ENCODE assay signal across 21 cellular contexts in the genomic region with DNA sequence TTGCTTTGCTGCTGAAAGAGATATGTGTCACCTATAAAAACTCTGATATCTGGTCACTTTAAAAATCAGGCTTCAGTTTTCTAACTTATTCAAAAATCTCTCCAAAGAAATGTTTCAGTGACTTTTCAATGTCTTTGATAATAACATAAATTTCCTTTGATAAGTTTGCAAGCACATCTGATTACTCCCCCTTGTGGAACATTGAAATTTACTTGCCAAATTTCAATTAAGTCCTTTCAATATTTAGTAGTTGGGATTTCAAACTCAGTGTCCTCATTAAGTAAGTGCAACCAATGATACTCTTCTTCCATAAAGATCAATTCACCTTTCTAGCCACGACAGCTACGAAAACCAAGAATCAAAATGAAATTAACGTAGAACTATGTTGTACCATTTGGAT.
DNase-seq lines count a peak whose midpoint lies in the region; ATAC-seq and TF ChIP-seq lines count a peak whose summit lies in the region.
"Had no signal": no experiment of that assay in that cellular context is flagged by ENCODE, and none has a peak within 500 bp of the region (broad histone marks: within the 10 kb centered on the region; RNA-seq: fewer than 3 reads in every experiment).

No MANE protein-coding gene starts in this region.

- H3K27ac ChIP-seq in neural cell (ENCODE audit: low read length), result no peak overlapping the region
- H3K27ac ChIP-seq: coronary artery, lower lobe of right lung, neutrophil, upper lobe of left lung had no signal

- no peaks in the 10 kb centered on the region for H3K36me3 ChIP-seq in neural cell (ENCODE audit: insufficient read depth, low read length)
- H3K36me3 ChIP-seq: lower lobe of right lung, neutrophil, upper lobe of left lung had no signal

- H3K9me3 Mint-ChIP-seq in chondrocyte (ENCODE audit: low read depth), result no peaks in the 10 kb centered on the region
- H3K9me3 Mint-ChIP-seq: activated CD4-positive, alpha-beta T cell treated with anti-CD3 and anti-CD28 coated beads, Interleukin-2, amount 10 ng/mL, durations not matched to agents 7 days and 5 days; CD8-positive, alpha-beta memory T cell; stimulated activated effector memory CD8-positive, alpha-beta T cell treated with anti-CD3 and anti-CD28 coated beads, Interleukin-12 subunit alpha, Interleukin-12 subunit beta, amount 100 ng/mL, for 72 hours had no signal

- peak; percentile 26 for TF ChIP-seq RAD21 in neural cell (conservative IDR thresholded peaks at IDR 0.05)

- no peak overlapping the region for H3K27ac Mint-ChIP-seq in chondrocyte (ENCODE audit: unreplicated experiment)
- H3K27ac Mint-ChIP-seq: activated CD4-positive, alpha-beta T cell treated with anti-CD3 and anti-CD28 coated beads, Interleukin-2, amount 10 ng/mL, durations not matched to agents 7 days and 5 days; CD8-positive, alpha-beta memory T cell; stimulated activated effector memory CD8-positive, alpha-beta T cell treated with anti-CD3 and anti-CD28 coated beads, Interleukin-12 subunit alpha, Interleukin-12 subunit beta, amount 100 ng/mL, for 72 hours had no signal

- no peaks in the 10 kb centered on the region for H3K4me1 Mint-ChIP-seq in chondrocyte (ENCODE audit: low read depth)
- H3K4me1 Mint-ChIP-seq: activated CD4-positive, alpha-beta T cell treated with anti-CD3 and anti-CD28 coated beads, Interleukin-2, amount 10 ng/mL, durations not matched to agents 7 days and 5 days; CD8-positive, alpha-beta memory T cell; stimulated activated effector memory CD8-positive, alpha-beta T cell treated with anti-CD3 and anti-CD28 coated beads, Interleukin-12 subunit alpha, Interleukin-12 subunit beta, amount 100 ng/mL, for 72 hours had no signal

- no peak for TF ChIP-seq POLR2A in NB4 (IDR thresholded peaks at IDR 0.05; ENCODE audit: extremely low read depth, insufficient read length)

- no peak overlapping the region for H2AFZ ChIP-seq in neural cell (ENCODE audit: low read depth, low read length)

- H4K20me1 ChIP-seq in neural cell (ENCODE audit: insufficient read depth), result no peaks in the 10 kb centered on the region

- H3F3A ChIP-seq in neural cell (ENCODE audit: insufficient read depth, low read length, poor library complexity, severe bottlenecking), result no peaks in the 10 kb centered on the region

- H3K4me3 Mint-ChIP-seq in chondrocyte (ENCODE audit: unreplicated experiment), result no peak overlapping the region
- H3K4me3 Mint-ChIP-seq: activated CD4-positive, alpha-beta T cell treated with anti-CD3 and anti-CD28 coated beads, Interleukin-2, amount 10 ng/mL, durations not matched to agents 7 days and 5 days; CD8-positive, alpha-beta memory T cell; stimulated activated effector memory CD8-positive, alpha-beta T cell treated with anti-CD3 and anti-CD28 coated beads, Interleukin-12 subunit alpha, Interleukin-12 subunit beta, amount 100 ng/mL, for 72 hours had no signal

- peak; percentile 45 for DNase-seq in DMS 273 (lab: John Stamatoyannopoulos, UW; ENCODE audit: unreplicated experiment)
- no peak for DNase-seq in DMS 273 treated with DMSO at 0.1 percent for 48 hours (lab: John Stamatoyannopoulos, UW)
- DNase-seq in NB4 (ENCODE audit: low read depth), result peak; percentile 2
- DNase-seq in chondrocyte (ENCODE audit: low spot score), result no peak
- no peak for DNase-seq in anterior cingulate cortex (lab: John Stamatoyannopoulos, UW)
- DNase-seq in NCI-H748 (lab: John Stamatoyannopoulos, UW; ENCODE audit: unreplicated experiment), result no peak
- DNase-seq: 8988T; activated CD4-positive, alpha-beta T cell treated with anti-CD3 and anti-CD28 coated beads, Interleukin-2, amount 10 ng/mL, durations not matched to agents 7 days and 5 days; activated T-cell treated with anti-CD3 and anti-CD28 coated beads, Interleukin-2, amount 50 U/mL, for 1 hour; CD8-positive, alpha-beta memory T cell; GF-D8; lower lobe of right lung; NCI-H1092; NCI-H345; upper lobe of left lung had no signal

- H3K4me3 ChIP-seq in NB4 (ENCODE audit: low read depth, low read length) (no peak overlapping the region), neural cell (ENCODE audit: low read length) (no peak overlapping the region)
- H3K4me3 ChIP-seq: coronary artery, lower lobe of right lung, upper lobe of left lung had no signal

- H3K79me2 ChIP-seq in neural cell (replicated peaks; ENCODE audit: insufficient read depth, low read length), result no peaks in the 10 kb centered on the region

- no peak for TF ChIP-seq EP300 in neural cell (conservative IDR thresholded peaks at IDR 0.05; ENCODE audit: poor library complexity, severe bottlenecking)

- H3K36me3 Mint-ChIP-seq in chondrocyte (ENCODE audit: low read depth), result no peaks in the 10 kb centered on the region
- H3K36me3 Mint-ChIP-seq: CD8-positive, alpha-beta memory T cell; stimulated activated effector memory CD8-positive, alpha-beta T cell treated with anti-CD3 and anti-CD28 coated beads, Interleukin-12 subunit alpha, Interleukin-12 subunit beta, amount 100 ng/mL, for 72 hours had no signal

- no peak overlapping the region for H3K9ac ChIP-seq in neural cell (ENCODE audit: low read length)

- no peaks in the 10 kb centered on the region for H3K9me2 ChIP-seq in neural cell (ENCODE audit: insufficient read depth, low read length)

- no peak overlapping the region for H3K4me2 ChIP-seq in neural cell (ENCODE audit: low read length)

- TF ChIP-seq CTCF in NB4 (IDR thresholded peaks at IDR 0.05; ENCODE audit: low read depth, low read length) (no peak), chondrocyte (IDR thresholded peaks at IDR 0.05) (peak; percentile 62), neural cell (IDR thresholded peaks at IDR 0.05; ENCODE audit: poor library complexity, severe bottlenecking) (no peak)

- H3K27me3 ChIP-seq in neural cell (ENCODE audit: insufficient read depth, low read depth, low read length), result no peaks in the 10 kb centered on the region
- H3K27me3 ChIP-seq: neutrophil, upper lobe of left lung had no signal

- ATAC-seq in HG03108 (IDR thresholded peaks at IDR 0.05; ENCODE audit: unreplicated experiment), result no peak
- ATAC-seq: esophagus mucosa; lower lobe of right lung; stimulated activated effector memory CD8-positive, alpha-beta T cell treated with anti-CD3 and anti-CD28 coated beads, Interleukin-12 subunit alpha, Interleukin-12 subunit beta, amount 100 ng/mL, for 72 hours had no signal

- peaks cover 4% of the 10 kb centered on the region for H3K27me3 Mint-ChIP-seq in chondrocyte (ENCODE audit: low read depth)
- H3K27me3 Mint-ChIP-seq: activated CD4-positive, alpha-beta T cell treated with anti-CD3 and anti-CD28 coated beads, Interleukin-2, amount 10 ng/mL, durations not matched to agents 7 days and 5 days had no signal

- H3K9me3 ChIP-seq in neural cell (ENCODE audit: low read length), result no peaks in the 10 kb centered on the region
- H3K9me3 ChIP-seq: lower lobe of right lung, neutrophil, upper lobe of left lung had no signal

TF ChIP-seq in neural cell, 6 proteins besides CTCF, POLR2A, EP300 and RAD21:
- TF ChIP-seq SMC3 (conservative IDR thresholded peaks at IDR 0.05; ENCODE audit: poor library complexity) (no peak), TAF1 (IDR thresholded peaks at IDR 0.05; ENCODE audit: low read depth) (no peak), MXI1 (conservative IDR thresholded peaks at IDR 0.05; ENCODE audit: poor library complexity, severe bottlenecking) (no peak), POLR2AphosphoS5 (IDR thresholded peaks at IDR 0.05) (no peak), EZH2 (IDR thresholded peaks at IDR 0.05; ENCODE audit: borderline replicate concordance, insufficient read depth, low read length, poor library complexity, severe bottlenecking) (no peak)
- TF ChIP-seq, protein P1, sequence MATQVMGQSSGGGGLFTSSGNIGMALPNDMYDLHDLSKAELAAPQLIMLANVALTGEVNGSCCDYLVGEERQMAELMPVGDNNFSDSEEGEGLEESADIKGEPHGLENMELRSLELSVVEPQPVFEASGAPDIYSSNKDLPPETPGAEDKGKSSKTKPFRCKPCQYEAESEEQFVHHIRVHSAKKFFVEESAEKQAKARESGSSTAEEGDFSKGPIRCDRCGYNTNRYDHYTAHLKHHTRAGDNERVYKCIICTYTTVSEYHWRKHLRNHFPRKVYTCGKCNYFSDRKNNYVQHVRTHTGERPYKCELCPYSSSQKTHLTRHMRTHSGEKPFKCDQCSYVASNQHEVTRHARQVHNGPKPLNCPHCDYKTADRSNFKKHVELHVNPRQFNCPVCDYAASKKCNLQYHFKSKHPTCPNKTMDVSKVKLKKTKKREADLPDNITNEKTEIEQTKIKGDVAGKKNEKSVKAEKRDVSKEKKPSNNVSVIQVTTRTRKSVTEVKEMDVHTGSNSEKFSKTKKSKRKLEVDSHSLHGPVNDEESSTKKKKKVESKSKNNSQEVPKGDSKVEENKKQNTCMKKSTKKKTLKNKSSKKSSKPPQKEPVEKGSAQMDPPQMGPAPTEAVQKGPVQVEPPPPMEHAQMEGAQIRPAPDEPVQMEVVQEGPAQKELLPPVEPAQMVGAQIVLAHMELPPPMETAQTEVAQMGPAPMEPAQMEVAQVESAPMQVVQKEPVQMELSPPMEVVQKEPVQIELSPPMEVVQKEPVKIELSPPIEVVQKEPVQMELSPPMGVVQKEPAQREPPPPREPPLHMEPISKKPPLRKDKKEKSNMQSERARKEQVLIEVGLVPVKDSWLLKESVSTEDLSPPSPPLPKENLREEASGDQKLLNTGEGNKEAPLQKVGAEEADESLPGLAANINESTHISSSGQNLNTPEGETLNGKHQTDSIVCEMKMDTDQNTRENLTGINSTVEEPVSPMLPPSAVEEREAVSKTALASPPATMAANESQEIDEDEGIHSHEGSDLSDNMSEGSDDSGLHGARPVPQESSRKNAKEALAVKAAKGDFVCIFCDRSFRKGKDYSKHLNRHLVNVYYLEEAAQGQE (IDR thresholded peaks at IDR 0.05; ENCODE audit: borderline replicate concordance), result no peak

Comparison
In these comparisons a context has a peak if more than half of its experiments do, and no peak if none do; other contexts are left out.
1. DNase-seq: peak in DMS 273 (single experiment) and NB4 (single experiment); none in DMS 273 treated with DMSO at 0.1 percent for 48 hours (single experiment), chondrocyte (single experiment), anterior cingulate cortex (0 of 58) and NCI-H748 (single experiment).